8 cellular contexts compared by ENCODE assay signal in the genomic region with DNA sequence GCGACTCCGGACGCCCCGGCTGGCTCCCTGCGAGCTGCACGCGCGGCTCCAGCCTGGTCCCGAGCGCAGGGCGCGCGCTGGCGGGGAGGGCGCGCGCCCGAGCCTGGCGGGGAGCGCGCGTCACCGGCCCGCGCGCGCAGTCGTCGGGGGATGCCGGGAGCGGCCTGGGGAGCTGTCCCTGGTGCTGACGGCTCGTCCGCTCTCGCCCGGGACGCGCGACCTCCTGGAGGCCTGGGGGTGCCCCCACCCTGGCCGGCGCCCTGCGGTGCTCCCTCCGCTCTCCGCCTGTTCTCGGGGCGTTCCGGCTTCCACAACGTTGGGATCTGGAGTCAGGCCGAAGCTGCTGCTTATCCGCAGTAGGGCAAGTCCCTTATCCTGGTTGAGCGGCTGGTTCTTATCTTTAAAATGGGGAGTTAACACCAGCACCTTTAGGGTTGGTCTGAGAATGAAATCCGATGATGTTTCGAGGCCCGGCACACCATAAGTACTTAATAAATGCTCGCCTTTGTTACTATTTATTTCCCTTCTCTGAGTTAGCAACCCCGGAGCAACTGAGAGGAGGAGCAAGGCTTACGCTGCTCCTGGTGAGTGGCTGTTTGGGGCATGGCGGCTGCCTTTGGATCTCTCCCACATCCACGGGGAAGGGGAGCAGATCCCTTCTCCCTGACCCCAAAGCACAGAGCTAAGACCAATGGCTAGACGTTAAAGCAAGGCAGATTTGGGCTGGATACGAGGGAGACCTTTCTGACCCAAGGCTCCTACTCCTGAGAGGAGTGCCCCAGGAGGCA. TPM values are rescaled to one million over a fixed set of nuclear protein-coding genes. Genes with fewer than 3 reads are reported as not detected.
DNase-seq lines count a peak whose midpoint lies in the region; ATAC-seq and TF ChIP-seq lines count a peak whose summit lies in the region.

A gene (minus strand): TSS at position 79 of the 788 bp plus-strand sequence. CDS start 29,166 bp downstream, outside the sequence.

- ATAC-seq in naive thymus-derived CD8-positive, alpha-beta T cell: peak; percentile 80 to 82
- no peak for ATAC-seq in HG03432 (IDR thresholded peaks at IDR 0.05; ENCODE audit: unreplicated experiment)
- no peak for ATAC-seq in HG03565 (IDR thresholded peaks at IDR 0.05; ENCODE audit: unreplicated experiment)

- H3K27me3 ChIP-seq in WERI-Rb-1 (ENCODE audit: insufficient read depth, low read depth, severe bottlenecking) (no peaks in the 10 kb centered on the region), ectodermal cell (ENCODE audit: control insufficient read depth, insufficient read depth, low read length, poor library complexity, severe bottlenecking) (peaks cover 48% of the 10 kb centered on the region)

- intact Hi-C loops in Calu3 (cut with micrococcal nuclease; ENCODE audit: unreplicated experiment): no loop called here

- H3K4me3 Mint-ChIP-seq in naive thymus-derived CD8-positive, alpha-beta T cell: peak within 1 kb of the TSS in 3 of 10 donors; percentile 18 to 43 (median 21)
- H3K4me3 Mint-ChIP-seq in Calu3 (ENCODE audit: low read depth, unreplicated experiment): no peak within 1 kb of the TSS

- POLR2A ChIA-PET in naive thymus-derived CD8-positive, alpha-beta T cell (lab: Charles Lee): interaction anchor here (1.1 to 1.5 kb wide), 2 partner anchors 74 to 93 kb away, joined by 3 to 6 read pairs; no protein-coding TSS in a partner anchor

- CTCF ChIA-PET in Calu3 (lab: Charles Lee): interaction anchor here (1.0 kb wide), 1 partner anchor 11 kb away, joined by 5 read pairs; no protein-coding TSS in a partner anchor

- no peaks in the 10 kb centered on the region for H3K36me3 Mint-ChIP-seq in naive thymus-derived CD8-positive, alpha-beta T cell
- no peaks in the 10 kb centered on the region for H3K36me3 Mint-ChIP-seq in Calu3 (ENCODE audit: insufficient read depth, unreplicated experiment)

- peaks cover 0 to 2% (median 0%) of the 10 kb centered on the region in 9 donors for H3K9me3 Mint-ChIP-seq in naive thymus-derived CD8-positive, alpha-beta T cell
- H3K9me3 Mint-ChIP-seq in Calu3 (ENCODE audit: low read depth, unreplicated experiment): no peaks in the 10 kb centered on the region

- no peaks in the 10 kb centered on the region for H3K9me3 ChIP-seq in WERI-Rb-1 (ENCODE audit: severe bottlenecking)
- no peaks in the 10 kb centered on the region for H3K9me3 ChIP-seq in ectodermal cell (ENCODE audit: control insufficient read depth, low read length)

- peaks cover 7% of the 10 kb centered on the region for H3K4me1 ChIP-seq in ectodermal cell (ENCODE audit: control insufficient read depth, insufficient read depth, low read length)

- DNase-seq in EH (ENCODE audit: low read depth) (peak; percentile 11), WERI-Rb-1 (peak; percentile 51), COR-L47 (lab: John Stamatoyannopoulos, UW) (no peak), Calu3 (no peak)
- DNase-seq in naive thymus-derived CD8-positive, alpha-beta T cell: peak; percentile 15 to 69 (median 55)

- peak within 1 kb of the TSS; percentile 40; the same call in 1 of the 2 replicates for H3K27ac ChIP-seq in WERI-Rb-1
- H3K27ac ChIP-seq in ectodermal cell (ENCODE audit: insufficient read depth, low read depth, low read length, poor library complexity, severe bottlenecking): no peak within 1 kb of the TSS

- H3K4me3 ChIP-seq in WERI-Rb-1 (ENCODE audit: low read depth, low read length) (peak within 1 kb of the TSS; percentile 50), ectodermal cell (ENCODE audit: insufficient read depth, low read depth, low read length) (peak within 1 kb of the TSS; percentile 27)

- no peak for TF ChIP-seq CTCF in WERI-Rb-1 (IDR thresholded peaks at IDR 0.05; ENCODE audit: low read depth, low read length)
- TF ChIP-seq CTCF in Calu3 (IDR thresholded peaks at IDR 0.05; ENCODE audit: unreplicated experiment): no peak

- H3K4me1 Mint-ChIP-seq in naive thymus-derived CD8-positive, alpha-beta T cell: peaks cover 1 to 12% (median 6%) of the 10 kb centered on the region in 4 donors
- H3K4me1 Mint-ChIP-seq in Calu3 (ENCODE audit: low read depth, unreplicated experiment): no peaks in the 10 kb centered on the region

- BruUV-seq in Calu3 (replicated peaks; lab: Mats Ljungman, UMichigan): no TSS peak

- peaks cover 10 to 55% (median 31%) of the 10 kb centered on the region in 5 donors for H3K27me3 Mint-ChIP-seq in naive thymus-derived CD8-positive, alpha-beta T cell
- H3K27me3 Mint-ChIP-seq in Calu3 (ENCODE audit: unreplicated experiment): peaks cover 85% of the 10 kb centered on the region

- H3K27ac Mint-ChIP-seq in naive thymus-derived CD8-positive, alpha-beta T cell: peak within 1 kb of the TSS in 1 of 10 donors; percentile 56
- H3K27ac Mint-ChIP-seq in Calu3 (ENCODE audit: unreplicated experiment): no peak within 1 kb of the TSS

- 10% methylated on average over 61 of the region's 61 CpGs for WGBS in ectodermal cell, 2 experiments

- H3K36me3 ChIP-seq in WERI-Rb-1 (peaks cover 8% of the 10 kb centered on the region), ectodermal cell (ENCODE audit: control insufficient read depth, insufficient read depth, low read length) (no peaks in the 10 kb centered on the region)

RNA-seq across cellular contexts. Expression of the gene that starts here (rescaled TPM):
- not detected for polyA plus RNA-seq in ectodermal cell (2013, experiment 1 of 4)
- 0.52 TPM for polyA plus RNA-seq in ectodermal cell (2013, experiment 2 of 4)
- 0.32 TPM for polyA plus RNA-seq in ectodermal cell (2013, experiment 3 of 4)
- polyA plus RNA-seq in ectodermal cell (2013, experiment 4 of 4): 0.41 TPM
- total RNA-seq in naive thymus-derived CD8-positive, alpha-beta T cell: not detected
- polyA plus RNA-seq in naive thymus-derived CD8-positive, alpha-beta T cell: not detected
- total RNA-seq in Calu3 (2022): not detected in 2 replicates

Comparison
In these comparisons a context has a peak if more than half of its experiments do, and no peak if none do; other contexts are left out.
1. Peak in DNase-seq and ATAC-seq in naive thymus-derived CD8-positive, alpha-beta T cell; RNA of the gene not detected or under 1 TPM.
2. DNase-seq: peak in EH (single experiment) and WERI-Rb-1 (single experiment); none in COR-L47 (single experiment) and Calu3 (single experiment).